In the genomic region with DNA sequence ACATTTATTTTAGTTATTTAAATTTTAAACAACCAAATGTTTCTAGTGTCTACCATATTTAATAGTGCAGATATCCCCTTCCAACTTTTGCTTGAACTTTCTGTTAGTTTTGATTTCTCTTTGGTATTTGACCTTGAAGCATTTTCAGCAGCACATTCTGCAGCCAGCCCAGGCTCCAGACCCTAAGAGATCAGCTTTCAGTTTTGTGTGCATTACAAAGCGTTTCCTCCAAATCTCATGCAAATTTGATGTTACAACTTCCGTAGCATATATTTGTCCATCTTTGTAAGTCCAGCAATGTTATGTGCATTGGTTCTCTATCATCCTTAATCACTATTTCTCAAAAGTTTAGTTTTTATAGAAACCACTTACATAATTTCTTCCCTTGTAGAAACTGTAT, we compare ENCODE assay signal across 31 cellular contexts. TPM values are rescaled to one million over a fixed set of nuclear protein-coding genes. Genes with fewer than 3 reads are reported as not detected.
"Had no signal": no experiment of that assay in that cellular context is flagged by ENCODE, and none has a peak within 500 bp of the region (broad histone marks: within the 10 kb centered on the region; RNA-seq: fewer than 3 reads in every experiment).

No MANE protein-coding gene starts in this region.

- H3K4me3 Mint-ChIP-seq: activated CD4-positive, alpha-beta memory T cell treated with anti-CD3 and anti-CD28 coated beads, Interleukin-2, amount 10 ng/mL, durations not matched to agents 7 days and 5 days; activated CD4-positive, alpha-beta T cell treated with anti-CD3 and anti-CD28 coated beads for 36 hours; activated CD4-positive, alpha-beta T cell treated with anti-CD3 and anti-CD28 coated beads, Interleukin-2, amount 10 ng/mL, durations not matched to agents 7 days and 5 days; activated naive CD4-positive, alpha-beta T cell treated with anti-CD3 and anti-CD28 coated beads, Interleukin-2, amount 10 ng/mL, durations not matched to agents 7 days and 5 days; activated naive CD8-positive, alpha-beta T cell treated with anti-CD3 and anti-CD28 coated beads, Interleukin-2, amount 10 ng/mL, durations not matched to agents 7 days and 5 days; activated T-cell treated with anti-CD3 and anti-CD28 coated beads, Interleukin-2, amount 50 U/mL, for 24 hours; activated T-cell treated with anti-CD3 and anti-CD28 coated beads, Interleukin-2, amount 50 U/mL, for 72 hours; brain; dendritic cell treated with granulocyte-macrophage colony-stimulating factor and Interleukin-4, amounts not matched to agents 40 ng/mL and 50 ng/mL, for 4 days; endodermal cell had no signal

- H3K4me1 ChIP-seq: ascending aorta, breast epithelium, foreskin keratinocyte, gastrocnemius medialis, heart right ventricle had no signal

- H3K4me1 Mint-ChIP-seq: activated CD4-positive, alpha-beta T cell treated with anti-CD3 and anti-CD28 coated beads for 36 hours; brain; endodermal cell had no signal

- H3K9me3 ChIP-seq: ascending aorta, breast epithelium, gastrocnemius medialis, heart right ventricle had no signal

- H3K27me3 ChIP-seq: ascending aorta, breast epithelium, cardiac muscle cell, dorsolateral prefrontal cortex, foreskin keratinocyte, gastrocnemius medialis, heart right ventricle had no signal

- H3K4me3 ChIP-seq: ascending aorta, breast epithelium, cardiac muscle cell, coronary artery, dorsolateral prefrontal cortex, gastrocnemius medialis, heart right ventricle had no signal

- H3K27ac ChIP-seq: ascending aorta, breast epithelium, cardiac muscle cell, coronary artery, dorsolateral prefrontal cortex, foreskin keratinocyte, gastrocnemius medialis, heart right ventricle had no signal

- DNase-seq: activated CD4-positive, alpha-beta memory T cell treated with anti-CD3 and anti-CD28 coated beads, Interleukin-2, amount 10 ng/mL, durations not matched to agents 7 days and 5 days; activated CD4-positive, alpha-beta T cell treated with anti-CD3 and anti-CD28 coated beads for 36 hours; activated CD4-positive, alpha-beta T cell treated with anti-CD3 and anti-CD28 coated beads, Interleukin-2, amount 10 ng/mL, durations not matched to agents 7 days and 5 days; activated CD4-positive, alpha-beta T cell treated with anti-CD3 and anti-CD28 coated beads, Interleukin-2, amount 50 U/mL, for 4 hours; activated CD4-positive, CD25-positive, alpha-beta regulatory T cell; activated CD4-positive, CD25-positive, alpha-beta regulatory T cell treated with anti-CD3 and anti-CD28 coated beads, Interleukin-2, amount 50 U/mL, for 72 hours; activated CD8-positive, alpha-beta memory T cell treated with anti-CD3 and anti-CD28 coated beads, Interleukin-2, amount 50 U/mL, for 48 hours; activated gamma-delta T cell; activated naive CD4-positive, alpha-beta T cell; activated naive CD4-positive, alpha-beta T cell treated with anti-CD3 and anti-CD28 coated beads, Interleukin-2, amount 10 ng/mL, durations not matched to agents 7 days and 5 days; activated naive CD8-positive, alpha-beta T cell treated with anti-CD3 and anti-CD28 coated beads, Interleukin-2, amount 10 ng/mL, durations not matched to agents 7 days and 5 days; activated T-cell treated with anti-CD3 and anti-CD28 coated beads for 4 hours; activated T-cell treated with anti-CD3 and anti-CD28 coated beads, Interleukin-2, amount 50 U/mL, for 24 hours; activated T-cell treated with anti-CD3 and anti-CD28 coated beads, Interleukin-2, amount 50 U/mL, for 72 hours; central memory CD4-positive, alpha-beta T cell; cerebellar nuclear complex; dorsolateral prefrontal cortex; effector memory CD4-positive, alpha-beta T cell; endodermal cell; foreskin keratinocyte; gastrocnemius medialis; heart right ventricle had no signal

- H3K36me3 Mint-ChIP-seq: activated naive CD4-positive, alpha-beta T cell treated with anti-CD3 and anti-CD28 coated beads, Interleukin-2, amount 10 ng/mL, durations not matched to agents 7 days and 5 days; activated naive CD4-positive, alpha-beta T cell treated with anti-CD3 and anti-CD28 coated beads, Interleukin-2, amount 50 U/mL, for 72 hours; activated naive CD8-positive, alpha-beta T cell treated with anti-CD3 and anti-CD28 coated beads, Interleukin-2, amount 10 ng/mL, durations not matched to agents 7 days and 5 days; brain had no signal

- H3K27me3 Mint-ChIP-seq: activated CD4-positive, alpha-beta T cell treated with anti-CD3 and anti-CD28 coated beads for 36 hours; activated CD4-positive, alpha-beta T cell treated with anti-CD3 and anti-CD28 coated beads, Interleukin-2, amount 10 ng/mL, durations not matched to agents 7 days and 5 days; activated naive CD8-positive, alpha-beta T cell treated with anti-CD3 and anti-CD28 coated beads, Interleukin-2, amount 10 ng/mL, durations not matched to agents 7 days and 5 days; activated T-cell treated with anti-CD3 and anti-CD28 coated beads, Interleukin-2, amount 50 U/mL, for 24 hours; dendritic cell treated with granulocyte-macrophage colony-stimulating factor and Interleukin-4, amounts not matched to agents 40 ng/mL and 50 ng/mL, for 4 days had no signal

- H3K36me3 ChIP-seq: breast epithelium, cardiac muscle cell, gastrocnemius medialis, heart right ventricle had no signal

- ATAC-seq: activated CD4-positive, alpha-beta T cell treated with anti-CD3 and anti-CD28 coated beads for 36 hours; activated naive CD4-positive, alpha-beta T cell treated with anti-CD3 and anti-CD28 coated beads, Interleukin-2, amount 50 U/mL, for 72 hours; activated T-cell treated with anti-CD3 and anti-CD28 coated beads, Interleukin-2, amount 50 U/mL, for 72 hours; esophagus mucosa; foreskin keratinocyte; gastrocnemius medialis; heart right ventricle had no signal

- H3K27ac Mint-ChIP-seq: activated CD4-positive, alpha-beta memory T cell treated with anti-CD3 and anti-CD28 coated beads, Interleukin-2, amount 10 ng/mL, durations not matched to agents 7 days and 5 days; activated CD4-positive, alpha-beta T cell treated with anti-CD3 and anti-CD28 coated beads for 36 hours; activated CD4-positive, alpha-beta T cell treated with anti-CD3 and anti-CD28 coated beads, Interleukin-2, amount 10 ng/mL, durations not matched to agents 7 days and 5 days; activated naive CD4-positive, alpha-beta T cell treated with anti-CD3 and anti-CD28 coated beads, Interleukin-2, amount 10 ng/mL, durations not matched to agents 7 days and 5 days; activated naive CD4-positive, alpha-beta T cell treated with anti-CD3 and anti-CD28 coated beads, Interleukin-2, amount 50 U/mL, for 72 hours; activated naive CD8-positive, alpha-beta T cell treated with anti-CD3 and anti-CD28 coated beads, Interleukin-2, amount 10 ng/mL, durations not matched to agents 7 days and 5 days; activated T-cell treated with anti-CD3 and anti-CD28 coated beads, Interleukin-2, amount 50 U/mL, for 24 hours; activated T-cell treated with anti-CD3 and anti-CD28 coated beads, Interleukin-2, amount 50 U/mL, for 72 hours; brain; dendritic cell treated with granulocyte-macrophage colony-stimulating factor and Interleukin-4, amounts not matched to agents 40 ng/mL and 50 ng/mL, for 4 days; endodermal cell had no signal

- H3K9me3 Mint-ChIP-seq: activated CD4-positive, alpha-beta memory T cell treated with anti-CD3 and anti-CD28 coated beads, Interleukin-2, amount 10 ng/mL, durations not matched to agents 7 days and 5 days; activated CD4-positive, alpha-beta T cell treated with anti-CD3 and anti-CD28 coated beads, Interleukin-2, amount 10 ng/mL, durations not matched to agents 7 days and 5 days; activated naive CD4-positive, alpha-beta T cell treated with anti-CD3 and anti-CD28 coated beads, Interleukin-2, amount 10 ng/mL, durations not matched to agents 7 days and 5 days; activated naive CD4-positive, alpha-beta T cell treated with anti-CD3 and anti-CD28 coated beads, Interleukin-2, amount 50 U/mL, for 72 hours; activated naive CD8-positive, alpha-beta T cell treated with anti-CD3 and anti-CD28 coated beads, Interleukin-2, amount 10 ng/mL, durations not matched to agents 7 days and 5 days; activated T-cell treated with anti-CD3 and anti-CD28 coated beads, Interleukin-2, amount 50 U/mL, for 24 hours; activated T-cell treated with anti-CD3 and anti-CD28 coated beads, Interleukin-2, amount 50 U/mL, for 72 hours; brain; dendritic cell treated with granulocyte-macrophage colony-stimulating factor and Interleukin-4, amounts not matched to agents 40 ng/mL and 50 ng/mL, for 4 days; endodermal cell had no signal

RNA-seq across cellular contexts. Expression of gene TPH1, which starts 18.6 kb away (rescaled TPM):
- total RNA-seq: epithelial cell of proximal tubule had no signal
